ENCODE assay signal across 18 cellular contexts in genomic region chr4:41430796-41431195, GRCh38.
DNase-seq lines count a peak whose midpoint lies in the region; ATAC-seq and TF ChIP-seq lines count a peak whose summit lies in the region.
"Had no signal": no experiment of that assay in that cellular context is flagged by ENCODE, and none has a peak within 500 bp of the region (broad histone marks: within the 10 kb centered on the region; RNA-seq: fewer than 3 reads in every experiment).

No MANE protein-coding gene starts in this region.

- TF ChIP-seq CTCF in spleen (IDR thresholded peaks at IDR 0.05 in 8 of 11, conservative IDR thresholded peaks at IDR 0.05 in 3 of 11) (no peak), OCI-LY7 (conservative IDR thresholded peaks at IDR 0.05; ENCODE audit: low read length) (no peak)

- no peak overlapping the region for H2AFZ ChIP-seq in OCI-LY7 (ENCODE audit: low read length)
- H2AFZ ChIP-seq: parathyroid adenoma had no signal

- H3K4me1 ChIP-seq in spleen = peaks cover 0 to 19% (median 11%) of the 10 kb centered on the region in 6 donors
- H3K4me1 ChIP-seq in OCI-LY7 (ENCODE audit: insufficient read depth, low read length, poor library complexity, severe bottlenecking) = no peaks in the 10 kb centered on the region

- intact Hi-C loops in left cardiac atrium (cut with DNase I) = no loop called here
- intact Hi-C loops in spleen (cut with DNase I; ENCODE audit: low total_unique reads) = no loop called here
- intact Hi-C loops in OCI-LY7 (cut with micrococcal nuclease; ENCODE audit: unreplicated experiment) = no loop called here

- H3K79me2 ChIP-seq in OCI-LY7 (ENCODE audit: insufficient read depth, low read depth, low read length) = no peaks in the 10 kb centered on the region

- H3K4me3 ChIP-seq in spleen (no peak overlapping the region), OCI-LY7 (ENCODE audit: low read depth, low read length, poor library complexity, severe bottlenecking) (no peak overlapping the region)
- H3K4me3 ChIP-seq: SJCRH30, skin epidermis had no signal

- H3K4me2 ChIP-seq in OCI-LY7 (ENCODE audit: low read length) = no peak overlapping the region

- no peaks in the 10 kb centered on the region for H4K20me1 ChIP-seq in OCI-LY7 (ENCODE audit: insufficient read depth, low read length)

- 58 to 89% (median 80%) methylated on average over 1 of the region's 1 CpG for WGBS in spleen, 5 donors

- peaks cover 0 to 6% (median 0%) of the 10 kb centered on the region in 7 donors for H3K27me3 ChIP-seq in spleen (replicated peaks in 1 of 7)
- H3K27me3 ChIP-seq: SJCRH30 had no signal

- no TSS peak for BruUV-seq in OCI-LY7 (replicated peaks; lab: Mats Ljungman, UMichigan)

- ATAC-seq in left cardiac atrium = peak; percentile 65 to 77
- ATAC-seq: activated naive CD8-positive, alpha-beta T cell treated with anti-CD3 and anti-CD28 coated beads, Interleukin-2, amount 50 U/mL, for 24 hours; natural killer cell had no signal

- peak overlapping the region; percentile 38 for H3K27ac ChIP-seq in angular gyrus (ENCODE audit: low read depth, low read length)
- H3K27ac ChIP-seq in substantia nigra (ENCODE audit: low read depth, low read length, poor library complexity, severe bottlenecking) = peak overlapping the region; percentile 9
- no peak overlapping the region for H3K27ac ChIP-seq in spleen
- H3K27ac ChIP-seq in OCI-LY7 (ENCODE audit: low read depth, low read length, poor library complexity, severe bottlenecking) = no peak overlapping the region
- H3K27ac ChIP-seq: parathyroid adenoma, SJCRH30 had no signal

- CTCF ChIA-PET in OCI-LY7 (lab: Charles Lee; ENCODE audit: unreplicated experiment) = no interaction called here

- H3K36me3 ChIP-seq in spleen (no peaks in the 10 kb centered on the region), OCI-LY7 (ENCODE audit: insufficient read depth, low read length) (no peaks in the 10 kb centered on the region)
- H3K36me3 ChIP-seq: SJCRH30 had no signal

- POLR2A ChIA-PET in OCI-LY7 (lab: Charles Lee) = interaction anchor here (1.1 kb wide), 1 partner anchor 26 kb away, joined by 3 read pairs; no protein-coding TSS in a partner anchor

- no peak for TF ChIP-seq POLR2A in spleen (IDR thresholded peaks at IDR 0.05)

- DNase-seq in GM03348 (ENCODE audit: low spot score) (peak; percentile 29), left cardiac atrium (no peak), substantia nigra (lab: John Stamatoyannopoulos, UW) (no peak), AG08395 (ENCODE audit: low spot score) (no peak), spleen (no peak), OCI-LY7 (ENCODE audit: low spot score) (no peak), OCI-M1 (lab: John Stamatoyannopoulos, UW) (no peak)
- DNase-seq: activated CD4-positive, alpha-beta T cell treated with anti-CD3 and anti-CD28 coated beads, Interleukin-2, amount 50 U/mL, for 1 hour; activated CD8-positive, alpha-beta memory T cell treated with anti-CD3 and anti-CD28 coated beads, Interleukin-2, amount 50 U/mL, for 4 hours; activated naive CD8-positive, alpha-beta T cell treated with anti-CD3 and anti-CD28 coated beads, Interleukin-2, amount 50 U/mL, for 24 hours; hippocampal formation; natural killer cell; NCI-H1105 treated with DMSO at 0.1 percent for 48 hours; SJCRH30; stimulated activated CD4-positive, alpha-beta T cell treated with anti-CD3 and anti-CD28 coated beads, Interleukin-4, amount 100 ng/mL, for 24 hours had no signal

- H3K9me2 ChIP-seq in OCI-LY7 (ENCODE audit: insufficient read depth, low read length) = no peaks in the 10 kb centered on the region

- peaks cover 0 to 5% (median 0%) of the 10 kb centered on the region in 8 donors for H3K9me3 ChIP-seq in spleen
- no peaks in the 10 kb centered on the region for H3K9me3 ChIP-seq in OCI-LY7 (ENCODE audit: low read length)
- H3K9me3 ChIP-seq: SJCRH30 had no signal

Comparison
In these comparisons a context has a peak if more than half of its experiments do, and no peak if none do; other contexts are left out.
1. H3K27ac ChIP-seq: peak in angular gyrus (single experiment) and substantia nigra (single experiment); none in spleen (0 of 8) and OCI-LY7 (single experiment).